9 cellular contexts compared by ENCODE assay signal in the genomic region with DNA sequence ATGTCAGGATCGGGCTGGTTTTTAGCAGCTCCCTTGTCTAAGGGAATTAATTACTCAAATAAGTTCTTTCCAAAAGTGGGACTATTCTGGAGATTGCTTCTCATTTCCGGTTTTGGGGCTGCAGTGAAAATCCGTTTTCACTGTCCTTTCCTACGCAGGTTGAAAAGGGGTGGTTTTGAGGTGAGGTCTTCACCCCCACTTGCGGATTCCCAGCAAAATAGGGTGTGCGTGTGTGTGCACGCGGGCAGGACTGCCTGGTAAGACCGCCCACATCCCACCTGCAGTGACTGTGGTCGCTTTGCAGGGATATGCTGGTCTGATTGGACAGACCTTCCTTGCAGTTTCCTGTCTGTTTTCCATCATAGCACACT. TPM values are rescaled to one million over a fixed set of nuclear protein-coding genes. Genes with fewer than 3 reads are reported as not detected.
DNase-seq lines count a peak whose midpoint lies in the region; ATAC-seq, FAIRE-seq and TF ChIP-seq lines count a peak whose summit lies in the region.
"Had no signal": no experiment of that assay in that cellular context is flagged by ENCODE, and none has a peak within 500 bp of the region (broad histone marks: within the 10 kb centered on the region; RNA-seq: fewer than 3 reads in every experiment).

No MANE protein-coding gene starts in this region.

- no peaks in the 10 kb centered on the region for H4K20me1 ChIP-seq in neural cell (ENCODE audit: insufficient read depth)

- TF ChIP-seq CTCF in neural cell (IDR thresholded peaks at IDR 0.05; ENCODE audit: poor library complexity, severe bottlenecking): no peak
- no peak for TF ChIP-seq CTCF in vagina (IDR thresholded peaks at IDR 0.05)

- no peaks in the 10 kb centered on the region for H3K27me3 Mint-ChIP-seq in activated CD4-positive, alpha-beta T cell treated with anti-CD3 and anti-CD28 coated beads, Interleukin-2, amount 10 ng/mL, durations not matched to agents 7 days and 5 days
- H3K27me3 Mint-ChIP-seq in effector memory CD8-positive, alpha-beta T cell: no peaks in the 10 kb centered on the region

- H3K4me3 ChIP-seq in neural cell (ENCODE audit: low read length): peak overlapping the region; percentile 77
- H3K4me3 ChIP-seq in vagina: peak overlapping the region; percentile 69 to 73
- peak overlapping the region in 1 of 2 donors; percentile 69 for H3K4me3 ChIP-seq in small intestine (ENCODE audit: low read depth in 1 of 2, low read length in 2 of 2)

- intact Hi-C loops in vagina (cut with DNase I): no loop called here

- peaks cover 25% of the 10 kb centered on the region for H3K4me1 Mint-ChIP-seq in activated CD4-positive, alpha-beta T cell treated with anti-CD3 and anti-CD28 coated beads, Interleukin-2, amount 10 ng/mL, durations not matched to agents 7 days and 5 days
- H3K4me1 Mint-ChIP-seq in effector memory CD8-positive, alpha-beta T cell (ENCODE audit: low read depth in 2 of 2): peaks cover 16 to 20% of the 10 kb centered on the region in 2 donors

- FAIRE-seq in small intestine (lab: Jason Lieb, UNC): no peak
- FAIRE-seq: A204.1 had no signal

- no peak for TF ChIP-seq RAD21 in neural cell (conservative IDR thresholded peaks at IDR 0.05)

- H3K4me1 ChIP-seq in vagina: peaks cover 27% of the 10 kb centered on the region
- H3K4me1 ChIP-seq in small intestine (ENCODE audit: control insufficient read depth in 2 of 2, insufficient read depth in 1 of 2, low read depth in 1 of 2, low read length in 1 of 2): no peaks in the 10 kb centered on the region

- POLR2A ChIA-PET in activated CD4-positive, alpha-beta T cell treated with anti-CD3 and anti-CD28 coated beads, Interleukin-2, amount 10 ng/mL, durations not matched to agents 7 days and 5 days (lab: Charles Lee): interaction anchor here (0.8 kb wide), 1 partner anchor 458 kb away, joined by 3 read pairs; no protein-coding TSS in a partner anchor

- H3K9ac ChIP-seq in neural cell (ENCODE audit: low read length): peak overlapping the region; percentile 91

- H3K4me3 Mint-ChIP-seq in activated CD4-positive, alpha-beta T cell treated with anti-CD3 and anti-CD28 coated beads, Interleukin-2, amount 10 ng/mL, durations not matched to agents 7 days and 5 days: peak overlapping the region; percentile 94
- peak overlapping the region; percentile 91 to 93 for H3K4me3 Mint-ChIP-seq in effector memory CD8-positive, alpha-beta T cell

- H3K27me3 ChIP-seq in neural cell (ENCODE audit: insufficient read depth, low read depth, low read length): no peaks in the 10 kb centered on the region
- no peaks in the 10 kb centered on the region for H3K27me3 ChIP-seq in vagina
- H3K27me3 ChIP-seq in small intestine (ENCODE audit: control insufficient read depth in 2 of 2, insufficient read depth in 2 of 2, low read length in 2 of 2): no peaks in the 10 kb centered on the region

- no peaks in the 10 kb centered on the region for H3K9me2 ChIP-seq in neural cell (ENCODE audit: insufficient read depth, low read length)

- H3F3A ChIP-seq in neural cell (ENCODE audit: insufficient read depth, low read length, poor library complexity, severe bottlenecking): no peaks in the 10 kb centered on the region

- TF ChIP-seq EP300 in neural cell (conservative IDR thresholded peaks at IDR 0.05; ENCODE audit: poor library complexity, severe bottlenecking): no peak

- H3K27ac ChIP-seq in neural cell (ENCODE audit: low read length) (peak overlapping the region; percentile 88), vagina (peak overlapping the region; percentile 73), small intestine (ENCODE audit: low read depth in 1 of 2, low read length in 1 of 2) (peak overlapping the region in 1 of 2 donors; percentile 86)

- H3K9me3 ChIP-seq in neural cell (ENCODE audit: low read length): no peaks in the 10 kb centered on the region
- no peaks in the 10 kb centered on the region for H3K9me3 ChIP-seq in vagina
- no peaks in the 10 kb centered on the region for H3K9me3 ChIP-seq in small intestine (ENCODE audit: control insufficient read depth, low read depth)

- H3K27ac Mint-ChIP-seq in activated CD4-positive, alpha-beta T cell treated with anti-CD3 and anti-CD28 coated beads, Interleukin-2, amount 10 ng/mL, durations not matched to agents 7 days and 5 days: peak overlapping the region; percentile 93
- H3K27ac Mint-ChIP-seq in effector memory CD8-positive, alpha-beta T cell: peak overlapping the region; percentile 95 to 96

- peak overlapping the region; percentile 82 for H2AFZ ChIP-seq in neural cell (ENCODE audit: low read depth, low read length)

- no peaks in the 10 kb centered on the region for H3K36me3 ChIP-seq in neural cell (ENCODE audit: insufficient read depth, low read length)
- no peaks in the 10 kb centered on the region for H3K36me3 ChIP-seq in vagina
- H3K36me3 ChIP-seq in small intestine (ENCODE audit: control insufficient read depth in 2 of 2, insufficient read depth in 2 of 2, low read length in 2 of 2): no peaks in the 10 kb centered on the region

- ATAC-seq in HG03139 (IDR thresholded peaks at IDR 0.05; ENCODE audit: unreplicated experiment): peak; percentile 8
- peak; percentile 41 for ATAC-seq in effector memory CD8-positive, alpha-beta T cell (replicated peaks)

- H3K79me2 ChIP-seq in neural cell (replicated peaks; ENCODE audit: insufficient read depth, low read length): peaks cover 22% of the 10 kb centered on the region

- 48 to 58% (median 56%) methylated on average over 10 of the region's 10 CpGs for WGBS in small intestine, 3 donors

- H3K4me2 ChIP-seq in neural cell (ENCODE audit: low read length): peak overlapping the region; percentile 40

- no peak for TF ChIP-seq POLR2A in vagina (IDR thresholded peaks at IDR 0.05)

- DNase-seq in DMS 273 (lab: John Stamatoyannopoulos, UW; ENCODE audit: unreplicated experiment) (peak; percentile 38), DMS 273 treated with DMSO at 0.1 percent for 48 hours (lab: John Stamatoyannopoulos, UW) (no peak), vagina (ENCODE audit: extremely low spot score in 2 of 2) (no peak), small intestine (no peak)
- peak; percentile 23 for DNase-seq in activated CD4-positive, alpha-beta T cell treated with anti-CD3 and anti-CD28 coated beads, Interleukin-2, amount 10 ng/mL, durations not matched to agents 7 days and 5 days
- DNase-seq in effector memory CD8-positive, alpha-beta T cell: no peak

- H3K36me3 Mint-ChIP-seq in activated CD4-positive, alpha-beta T cell treated with anti-CD3 and anti-CD28 coated beads, Interleukin-2, amount 10 ng/mL, durations not matched to agents 7 days and 5 days (ENCODE audit: low read depth): peaks cover 2% of the 10 kb centered on the region
- H3K36me3 Mint-ChIP-seq in effector memory CD8-positive, alpha-beta T cell (ENCODE audit: insufficient read depth): peaks cover 4% of the 10 kb centered on the region

- CTCF ChIA-PET in activated CD4-positive, alpha-beta T cell treated with anti-CD3 and anti-CD28 coated beads, Interleukin-2, amount 10 ng/mL, durations not matched to agents 7 days and 5 days (lab: Charles Lee): interaction anchor here (1.0 to 1.5 kb wide), 2 partner anchors 10 to 15 kb away, joined by 4 to 8 read pairs; no protein-coding TSS in a partner anchor

- H3K9me3 Mint-ChIP-seq in activated CD4-positive, alpha-beta T cell treated with anti-CD3 and anti-CD28 coated beads, Interleukin-2, amount 10 ng/mL, durations not matched to agents 7 days and 5 days: no peaks in the 10 kb centered on the region
- H3K9me3 Mint-ChIP-seq in effector memory CD8-positive, alpha-beta T cell: no peaks in the 10 kb centered on the region

TF ChIP-seq in neural cell, 6 proteins besides CTCF, POLR2A, EP300 and RAD21:
- TF ChIP-seq, protein P1, sequence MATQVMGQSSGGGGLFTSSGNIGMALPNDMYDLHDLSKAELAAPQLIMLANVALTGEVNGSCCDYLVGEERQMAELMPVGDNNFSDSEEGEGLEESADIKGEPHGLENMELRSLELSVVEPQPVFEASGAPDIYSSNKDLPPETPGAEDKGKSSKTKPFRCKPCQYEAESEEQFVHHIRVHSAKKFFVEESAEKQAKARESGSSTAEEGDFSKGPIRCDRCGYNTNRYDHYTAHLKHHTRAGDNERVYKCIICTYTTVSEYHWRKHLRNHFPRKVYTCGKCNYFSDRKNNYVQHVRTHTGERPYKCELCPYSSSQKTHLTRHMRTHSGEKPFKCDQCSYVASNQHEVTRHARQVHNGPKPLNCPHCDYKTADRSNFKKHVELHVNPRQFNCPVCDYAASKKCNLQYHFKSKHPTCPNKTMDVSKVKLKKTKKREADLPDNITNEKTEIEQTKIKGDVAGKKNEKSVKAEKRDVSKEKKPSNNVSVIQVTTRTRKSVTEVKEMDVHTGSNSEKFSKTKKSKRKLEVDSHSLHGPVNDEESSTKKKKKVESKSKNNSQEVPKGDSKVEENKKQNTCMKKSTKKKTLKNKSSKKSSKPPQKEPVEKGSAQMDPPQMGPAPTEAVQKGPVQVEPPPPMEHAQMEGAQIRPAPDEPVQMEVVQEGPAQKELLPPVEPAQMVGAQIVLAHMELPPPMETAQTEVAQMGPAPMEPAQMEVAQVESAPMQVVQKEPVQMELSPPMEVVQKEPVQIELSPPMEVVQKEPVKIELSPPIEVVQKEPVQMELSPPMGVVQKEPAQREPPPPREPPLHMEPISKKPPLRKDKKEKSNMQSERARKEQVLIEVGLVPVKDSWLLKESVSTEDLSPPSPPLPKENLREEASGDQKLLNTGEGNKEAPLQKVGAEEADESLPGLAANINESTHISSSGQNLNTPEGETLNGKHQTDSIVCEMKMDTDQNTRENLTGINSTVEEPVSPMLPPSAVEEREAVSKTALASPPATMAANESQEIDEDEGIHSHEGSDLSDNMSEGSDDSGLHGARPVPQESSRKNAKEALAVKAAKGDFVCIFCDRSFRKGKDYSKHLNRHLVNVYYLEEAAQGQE (IDR thresholded peaks at IDR 0.05; ENCODE audit: borderline replicate concordance): no peak

RNA-seq across cellular contexts. Expression of a gene that starts 0.5 kb away (rescaled TPM):
- 1 to 10 TPM; 6.7 to 7.7 TPM for total RNA-seq in activated CD4-positive, alpha-beta T cell treated with anti-CD3 and anti-CD28 coated beads, Interleukin-2, amount 10 ng/mL, durations not matched to agents 7 days and 5 days
- polyA plus RNA-seq in neural cell: 10.7 and 13.4 TPM in 2 replicates
- polyA minus RNA-seq in neural cell: 53.6 and 60.2 TPM in 2 replicates
- 21.4 TPM for total RNA-seq in vagina
- 1 to 10 TPM in 2 of 3 donors, under 1 TPM in 1; 0.89 to 2.9 (median 1.4) TPM for polyA plus RNA-seq in small intestine

Comparison
In these comparisons a context has a peak if more than half of its experiments do, and no peak if none do; other contexts are left out.
1. DNase-seq: peak in DMS 273 (single experiment) and activated CD4-positive, alpha-beta T cell treated with anti-CD3 and anti-CD28 coated beads, Interleukin-2, amount 10 ng/mL, durations not matched to agents 7 days and 5 days (single experiment); none in DMS 273 treated with DMSO at 0.1 percent for 48 hours (single experiment), effector memory CD8-positive, alpha-beta T cell (0 of 3), vagina (0 of 2) and small intestine (single experiment).